In genomic region chr19:16572332-16573211, GRCh38 we compare ENCODE assay signal across 1 cellular context.
TF ChIP-seq lines count a peak whose summit lies in the region.

Gene SLC35E1 (minus strand): TSS chr19:16572415. CDS start chr19:16572364, 51 bp downstream.

TF ChIP-seq in HepG2, 621 proteins besides CTCF, POLR2A, EP300 and RAD21 (continued from another document and continues in another):
- TF ChIP-seq ARID3A (IDR thresholded peaks at IDR 0.05; ENCODE audit: low read depth, low read length) (no peak), ZSCAN20 (CRISPR knock-in tag; IDR thresholded peaks at IDR 0.05; ENCODE audit: borderline replicate concordance) (0 out of 2 replicates have a peak, but pooled peaks have one; percentile 45), GATAD1 (CRISPR knock-in tag; IDR thresholded peaks at IDR 0.05) (peak; percentile 97), ZNF512B (CRISPR knock-in tag; IDR thresholded peaks at IDR 0.05; ENCODE audit: borderline replicate concordance) (no peak), HMG20A (CRISPR knock-in tag; IDR thresholded peaks at IDR 0.05; ENCODE audit: borderline replicate concordance) (no peak), ZNF318 (CRISPR knock-in tag; IDR thresholded peaks at IDR 0.05) (no peak), FOXJ3 (CRISPR knock-in tag; IDR thresholded peaks at IDR 0.05; ENCODE audit: borderline replicate concordance) (peak; percentile 47; the same call in 1 of the 2 replicates), FIP1L1 (IDR thresholded peaks at IDR 0.05; ENCODE audit: borderline replicate concordance, insufficient read depth, low read depth, low read length) (no peak), ZFP82 (CRISPR knock-in tag; IDR thresholded peaks at IDR 0.05; ENCODE audit: borderline replicate concordance) (no peak), PREB (CRISPR knock-in tag; IDR thresholded peaks at IDR 0.05) (no peak), CSRNP2 (CRISPR knock-in tag; conservative IDR thresholded peaks at IDR 0.05; ENCODE audit: low read depth) (0 out of 2 replicates have a peak, but pooled peaks have one; percentile 13), ZSCAN5A (CRISPR knock-in tag; IDR thresholded peaks at IDR 0.05; ENCODE audit: borderline replicate concordance) (no peak), MTF2 (CRISPR knock-in tag; IDR thresholded peaks at IDR 0.05; ENCODE audit: borderline replicate concordance) (no peak), KDM6A (CRISPR knock-in tag; IDR thresholded peaks at IDR 0.05; ENCODE audit: low read depth) (no peak), PRDM15 (CRISPR knock-in tag; IDR thresholded peaks at IDR 0.05) (peak; percentile 88), GRHL1 (CRISPR knock-in tag; conservative IDR thresholded peaks at IDR 0.05) (no peak), ATF3 (CRISPR knock-in tag; IDR thresholded peaks at IDR 0.05) (no peak), FOXK2 (IDR thresholded peaks at IDR 0.05) (peak; percentile 59), RCOR2 (CRISPR knock-in tag; IDR thresholded peaks at IDR 0.05) (no peak), ZNF30 (CRISPR knock-in tag; IDR thresholded peaks at IDR 0.05) (no peak), TRAFD1 (CRISPR knock-in tag; IDR thresholded peaks at IDR 0.05; ENCODE audit: borderline replicate concordance) (peak; percentile 62; the same call in 1 of the 2 replicates), ZNF224 (CRISPR knock-in tag; IDR thresholded peaks at IDR 0.05) (no peak)
